ENCODE assay signal across 1 cellular context in genomic region chr3:31370681-31371080, GRCh38.
A peak's percentile ranks its signal among the peaks of the same experiment; 100 is the strongest.
TF ChIP-seq lines count a peak whose summit lies in the region.

No MANE protein-coding gene starts in this region.

TF ChIP-seq in HepG2, 621 proteins besides CTCF, POLR2A, EP300 and RAD21 (continued from another document):
- TF ChIP-seq ZNF513 (CRISPR knock-in tag; conservative IDR thresholded peaks at IDR 0.05) (no peak), ZNF687 (CRISPR knock-in tag; IDR thresholded peaks at IDR 0.05) (no peak), ZNF672 (CRISPR knock-in tag; IDR thresholded peaks at IDR 0.05) (no peak), ZNF343 (CRISPR knock-in tag; IDR thresholded peaks at IDR 0.05) (no peak), MAX (IDR thresholded peaks at IDR 0.05) (no peak), ZNF558 (CRISPR knock-in tag; IDR thresholded peaks at IDR 0.05; ENCODE audit: borderline replicate concordance) (no peak), SOX13 (IDR thresholded peaks at IDR 0.05) (no peak), SOX13 (CRISPR knock-in tag; conservative IDR thresholded peaks at IDR 0.05 in 1 of 2, IDR thresholded peaks at IDR 0.05 in 1 of 2) (peak in 1 of 2 experiments; percentile 35; a peak in 1 of 4 replicates), ZNF780A (CRISPR knock-in tag; IDR thresholded peaks at IDR 0.05) (no peak), ATF2 (CRISPR knock-in tag; IDR thresholded peaks at IDR 0.05) (0 out of 2 replicates have a peak, but pooled peaks have one; percentile 23), CHD2 (IDR thresholded peaks at IDR 0.05; ENCODE audit: low read depth, low read length) (no peak), HMG20A (CRISPR knock-in tag; IDR thresholded peaks at IDR 0.05; ENCODE audit: borderline replicate concordance) (peak; percentile 29; the same call in 1 of the 2 replicates), NCOA5 (CRISPR knock-in tag; IDR thresholded peaks at IDR 0.05) (no peak), ZNF441 (CRISPR knock-in tag; IDR thresholded peaks at IDR 0.05; ENCODE audit: borderline replicate concordance) (no peak), ARNT2 (CRISPR knock-in tag; IDR thresholded peaks at IDR 0.05; ENCODE audit: low read depth) (no peak), HOXA5 (CRISPR knock-in tag; IDR thresholded peaks at IDR 0.05) (no peak), ZBTB14 (CRISPR knock-in tag; IDR thresholded peaks at IDR 0.05) (no peak), ZNF790 (CRISPR knock-in tag; IDR thresholded peaks at IDR 0.05; ENCODE audit: borderline replicate concordance) (no peak), TCF7 (IDR thresholded peaks at IDR 0.05; ENCODE audit: low read depth) (peak; percentile 32; the same call in 1 of the 2 replicates), AGO1 (IDR thresholded peaks at IDR 0.05; ENCODE audit: low read depth, low read length, poor library complexity, severe bottlenecking) (no peak), NCOA2 (CRISPR knock-in tag; IDR thresholded peaks at IDR 0.05) (peak; percentile 43; the same call in 1 of the 2 replicates), GFI1 (CRISPR knock-in tag; IDR thresholded peaks at IDR 0.05; ENCODE audit: borderline replicate concordance) (no peak), MIER3 (CRISPR knock-in tag; IDR thresholded peaks at IDR 0.05; ENCODE audit: borderline replicate concordance) (no peak), ZNF33A (CRISPR knock-in tag; IDR thresholded peaks at IDR 0.05; ENCODE audit: borderline replicate concordance) (no peak), MAFF (IDR thresholded peaks at IDR 0.05; ENCODE audit: low read depth, low read length) (no peak), FOXJ3 (CRISPR knock-in tag; IDR thresholded peaks at IDR 0.05; ENCODE audit: borderline replicate concordance) (no peak), ZNF234 (CRISPR knock-in tag; conservative IDR thresholded peaks at IDR 0.05) (no peak), RCOR2 (CRISPR knock-in tag; IDR thresholded peaks at IDR 0.05) (peak; percentile 25; the same call in 1 of the 2 replicates), SMAD3 (CRISPR knock-in tag; IDR thresholded peaks at IDR 0.05) (no peak), ZNF296 (CRISPR knock-in tag; conservative IDR thresholded peaks at IDR 0.05) (no peak), ARID5B (CRISPR knock-in tag; IDR thresholded peaks at IDR 0.05) (peak; percentile 54; the same call in 1 of the 2 replicates), MBNL3 (CRISPR knock-in tag; conservative IDR thresholded peaks at IDR 0.05) (no peak)
TF ChIP-seq in HepG2: peak in this region for 17.
